In the genomic region with DNA sequence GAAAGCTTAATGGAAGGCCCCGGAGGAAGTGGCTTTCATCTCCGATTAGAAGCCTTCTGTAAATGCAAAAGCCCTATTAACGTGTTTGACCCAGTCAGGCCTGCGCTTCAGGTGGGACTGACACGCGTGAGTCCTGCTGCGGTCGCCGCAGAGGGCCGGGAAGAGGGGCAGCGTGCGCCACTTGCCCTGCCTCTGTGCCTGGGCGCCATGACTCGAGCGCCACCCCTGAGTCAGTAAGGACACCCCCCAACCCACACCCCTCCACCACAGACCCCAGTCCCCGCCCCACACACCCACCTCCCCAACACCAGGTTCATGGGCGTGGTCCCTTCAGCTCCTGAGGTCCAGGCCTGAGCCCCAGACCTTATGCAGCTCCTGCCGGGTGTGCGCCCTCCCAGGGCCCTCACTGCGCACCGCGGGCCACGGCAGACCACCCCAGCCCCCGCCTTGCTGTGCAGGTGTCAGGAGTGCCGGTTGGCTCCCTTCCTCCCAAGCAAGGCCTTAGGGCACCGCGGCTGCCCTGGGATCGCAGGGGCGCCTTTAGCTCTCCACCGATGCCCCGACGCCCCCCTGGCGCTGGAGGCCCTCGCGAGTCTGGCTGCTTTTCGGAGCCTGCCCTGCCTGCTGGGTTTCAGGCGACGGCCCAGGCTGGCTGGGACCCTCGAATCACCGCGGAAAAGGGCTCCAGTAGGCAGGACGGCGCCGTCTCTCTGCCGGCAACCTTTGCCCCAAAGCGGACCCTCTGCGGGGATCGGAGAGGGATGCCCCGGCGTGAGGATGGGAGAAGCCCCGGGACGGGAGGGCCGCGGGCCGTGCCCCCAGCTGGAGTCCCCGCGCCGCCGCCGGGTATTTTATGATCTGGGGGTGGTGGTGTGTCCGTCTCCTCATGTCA, we compare ENCODE assay signal across 10 cellular contexts. TPM values are rescaled to one million over a fixed set of nuclear protein-coding genes. Genes with fewer than 3 reads are reported as not detected.
DNase-seq lines count a peak whose midpoint lies in the region; ATAC-seq and TF ChIP-seq lines count a peak whose summit lies in the region.
"Had no signal": no experiment of that assay in that cellular context is flagged by ENCODE, and none has a peak within 500 bp of the region (broad histone marks: within the 10 kb centered on the region; RNA-seq: fewer than 3 reads in every experiment).

No MANE protein-coding gene starts in this region.

- intact Hi-C loops in Right ventricle myocardium inferior (cut with DNase I), result loop anchor here (1.0 kb wide), 2 partner anchors 257 to 325 kb away; no protein-coding TSS in a partner anchor
- intact Hi-C loops in cardiac septum (cut with DNase I), result loop anchor here (1.0 to 10.0 kb wide), 3 partner anchors 257 to 325 kb away; no protein-coding TSS in a partner anchor
- intact Hi-C loops in left ventricle myocardium inferior (cut with micrococcal nuclease), result loop anchor here (5.0 kb wide), 1 partner anchor 325 kb away; no protein-coding TSS in a partner anchor
- intact Hi-C loops in aorta (cut with DNase I), result loop anchor here (2.0 to 5.0 kb wide), 2 partner anchors 255 to 326 kb away; no protein-coding TSS in a partner anchor

- H3K4me1 ChIP-seq in left ventricle myocardium inferior (peaks cover 41% of the 10 kb centered on the region), trophoblast cell (ENCODE audit: control insufficient read depth in 1 of 2, insufficient read depth in 2 of 2, low read length in 2 of 2) (peaks cover 0 to 6% of the 10 kb centered on the region in 2 experiments), aorta (ENCODE audit: control insufficient read depth in 1 of 2, insufficient read depth in 2 of 2, low read length in 2 of 2) (no peaks in the 10 kb centered on the region)

- H3K4ac ChIP-seq in trophoblast cell (ENCODE audit: low read depth, low read length), result no peak overlapping the region

- no peak overlapping the region for H2BK5ac ChIP-seq in trophoblast cell (ENCODE audit: low read depth, low read length, poor library complexity)

- no peak overlapping the region for H4K91ac ChIP-seq in trophoblast cell (ENCODE audit: low read depth, low read length)

- no peak overlapping the region for H3K9ac ChIP-seq in trophoblast cell (ENCODE audit: low read length)

- H3K79me2 ChIP-seq in trophoblast cell (ENCODE audit: control insufficient read depth, insufficient read depth, low read length, poor library complexity), result no peaks in the 10 kb centered on the region

- H3K9me3 ChIP-seq in left ventricle myocardium inferior (replicated peaks) (no peaks in the 10 kb centered on the region), trophoblast cell (ENCODE audit: insufficient read depth, low read depth, low read length) (peaks cover 3% of the 10 kb centered on the region), aorta (ENCODE audit: control insufficient read depth, low read length) (no peaks in the 10 kb centered on the region)

- H2AK5ac ChIP-seq in trophoblast cell (ENCODE audit: low read length), result no peak overlapping the region

- peak; percentile 12 for ATAC-seq in Right ventricle myocardium inferior
- peak; percentile 17 for ATAC-seq in aorta (ENCODE audit: low FRiP score)
- ATAC-seq in GM18909 (IDR thresholded peaks at IDR 0.05; ENCODE audit: poor library complexity, unreplicated experiment), result no peak

- H3K27me3 ChIP-seq in left ventricle myocardium inferior (ENCODE audit: low read depth), result peaks cover 68% of the 10 kb centered on the region
- peaks cover 33% of the 10 kb centered on the region for H3K27me3 ChIP-seq in trophoblast cell (ENCODE audit: insufficient read depth, low read length)
- H3K27me3 ChIP-seq in aorta (ENCODE audit: control insufficient read depth in 1 of 2, insufficient read depth in 2 of 2, low read length in 1 of 2), result no peaks in the 10 kb centered on the region

- no peak overlapping the region for H3K18ac ChIP-seq in trophoblast cell (ENCODE audit: low read length)

- H4K12ac ChIP-seq in trophoblast cell (ENCODE audit: low read depth, low read length), result no peak overlapping the region

- no peaks in the 10 kb centered on the region for H3K36me3 ChIP-seq in left ventricle myocardium inferior
- no peaks in the 10 kb centered on the region for H3K36me3 ChIP-seq in trophoblast cell (ENCODE audit: control insufficient read depth in 1 of 2, insufficient read depth in 2 of 2, low read length in 2 of 2)
- H3K36me3 ChIP-seq in aorta (ENCODE audit: control insufficient read depth in 1 of 2, insufficient read depth in 2 of 2, low read length in 1 of 2), result no peaks in the 10 kb centered on the region

- H2BK12ac ChIP-seq in trophoblast cell (ENCODE audit: low read length), result no peak overlapping the region

- DNase-seq in Right ventricle myocardium inferior (ENCODE audit: missing footprints) (no peak), cardiac septum (ENCODE audit: low spot score) (no peak), left ventricle myocardium inferior (no peak), trophoblast cell (no peak), aorta (peak in 1 of 2 donors; percentile 74), COR-L47 (lab: John Stamatoyannopoulos, UW) (no peak), activated T-cell treated with anti-CD3 and anti-CD28 coated beads for 4 hours (no peak)
- DNase-seq: activated CD4-positive, alpha-beta T cell treated with anti-CD3 and anti-CD28 coated beads for 1 hour; cortex of kidney had no signal

- no peak overlapping the region for H3K14ac ChIP-seq in trophoblast cell (ENCODE audit: low read length)

- H3K27ac ChIP-seq in left ventricle myocardium inferior (replicated peaks) (peak overlapping the region; percentile 68), trophoblast cell (ENCODE audit: low read depth, low read length) (no peak overlapping the region), aorta (ENCODE audit: low read depth in 1 of 2, low read length in 2 of 2) (no peak overlapping the region)

- H3K79me1 ChIP-seq in trophoblast cell (ENCODE audit: low read length), result no peaks in the 10 kb centered on the region

- WGBS in trophoblast cell (ENCODE audit: extremely low coverage, insufficient coverage, insufficient read length), result no CpG with 5 or more reads among the region's 61 CpGs
- 13 to 17% methylated on average over 55 to 61 of the region's 61 CpGs for WGBS in aorta, 2 donors

- TF ChIP-seq CTCF in left ventricle myocardium inferior (IDR thresholded peaks at IDR 0.05; ENCODE audit: borderline replicate concordance), result no peak

- H2AFZ ChIP-seq in trophoblast cell (ENCODE audit: insufficient read depth, low read length, poor library complexity), result no peak overlapping the region

- no peak overlapping the region for H2BK120ac ChIP-seq in trophoblast cell (ENCODE audit: insufficient read depth, low read length, poor library complexity)

- H3K23ac ChIP-seq in trophoblast cell (ENCODE audit: low read length), result no peak overlapping the region

- no peak overlapping the region for H4K8ac ChIP-seq in trophoblast cell (ENCODE audit: low read depth, low read length)

- H3K4me3 ChIP-seq in left ventricle myocardium inferior (peak overlapping the region; percentile 67), trophoblast cell (ENCODE audit: low read depth, low read length) (no peak overlapping the region), aorta (ENCODE audit: low read length in 2 of 2) (peak overlapping the region in 1 of 2 donors; percentile 43)

- H3K4me2 ChIP-seq in trophoblast cell (ENCODE audit: low read length), result peak overlapping the region; percentile 78

RNA-seq across cellular contexts. Expression of gene OLFM1, which starts 0.6 kb away (rescaled TPM):
- total RNA-seq in Right ventricle myocardium inferior, result 17.9 TPM
- 8.6 TPM for total RNA-seq in cardiac septum
- total RNA-seq in left ventricle myocardium inferior, result 10.0 TPM
- polyA plus RNA-seq in trophoblast cell (2013), result 0.10 TPM in 2 replicates
- 10 to 100 TPM; 21.0 to 63.0 TPM for total RNA-seq in aorta
- 1 to 10 TPM; 3.5 to 8.6 TPM for polyA plus RNA-seq in aorta
